Comparison of ENCODE assay signal across 9 cellular contexts in the genomic region with DNA sequence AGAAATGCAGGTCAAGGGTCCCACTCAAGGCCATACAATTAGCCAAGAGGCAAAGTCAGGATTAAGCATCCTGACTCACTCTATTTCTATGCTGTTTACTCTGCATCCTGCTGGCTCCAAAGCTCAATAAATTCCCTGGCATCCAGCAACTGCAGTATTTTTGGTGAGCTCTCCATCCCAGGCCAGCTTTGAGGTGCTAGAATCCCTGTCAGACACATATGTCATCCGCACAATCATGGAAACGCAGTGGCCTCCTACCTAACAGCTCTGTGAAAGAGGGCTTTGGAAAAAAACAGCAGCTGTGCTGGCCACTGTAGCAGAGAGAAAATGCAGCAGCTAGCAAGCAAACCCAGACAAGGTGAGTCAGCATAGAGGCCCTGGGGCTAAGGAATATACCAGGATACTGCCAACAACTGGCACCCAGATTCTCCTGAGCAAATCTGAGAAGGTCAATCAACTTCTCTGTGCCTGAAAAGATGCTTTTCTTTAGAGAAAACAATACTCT. TPM values are rescaled to one million over a fixed set of nuclear protein-coding genes. Genes with fewer than 3 reads are reported as not detected.
A peak's percentile ranks its signal among the peaks of the same experiment; 100 is the strongest.
DNase-seq lines count a peak whose midpoint lies in the region; ATAC-seq and TF ChIP-seq lines count a peak whose summit lies in the region.
"Had no signal": no experiment of that assay in that cellular context is flagged by ENCODE, and none has a peak within 500 bp of the region (broad histone marks: within the 10 kb centered on the region; RNA-seq: fewer than 3 reads in every experiment).

No MANE protein-coding gene starts in this region.

- H3K27me3 ChIP-seq in BJ (ENCODE audit: control insufficient read depth, insufficient read depth, low read length) = no peaks in the 10 kb centered on the region

- no peak overlapping the region for H3K27ac ChIP-seq in coronary artery

- peaks cover 0 to 2% of the 10 kb centered on the region in 2 donors for H3K9me3 Mint-ChIP-seq in stimulated activated naive B cell treated with anti-CD40 and anti-IgM and Interleukin-4, amounts not matched to agents 10 μg/mL and 1 μg/mL and 100 μg/mL, for 72 hours

- no peak overlapping the region for H3K4me3 ChIP-seq in BJ (ENCODE audit: low read depth, low read length)
- H3K4me3 ChIP-seq in astrocyte of the spinal cord (ENCODE audit: low read depth, low read length) = no peak overlapping the region
- H3K4me3 ChIP-seq in coronary artery = no peak overlapping the region

- no peaks in the 10 kb centered on the region for H3K36me3 ChIP-seq in BJ (ENCODE audit: control insufficient read depth, insufficient read depth, low read length)

- POLR2A ChIA-PET in BJ (lab: Charles Lee) = interaction anchor here (0.5 to 0.7 kb wide), 2 partner anchors 16 to 112 kb away, joined by 4 read pairs; no protein-coding TSS in a partner anchor

- CTCF ChIA-PET in BJ (lab: Yijun Ruan, JAX) = interaction anchor here (1.2 to 8.3 kb wide), 11 partner anchors 9 to 341 kb away, joined by 3 to 208 read pairs (median 13); a partner anchor contains a TSS

- TF ChIP-seq CTCF in BJ (IDR thresholded peaks at IDR 0.05; ENCODE audit: insufficient read depth, low read depth, low read length) (no peak), astrocyte of the spinal cord (IDR thresholded peaks at IDR 0.05; ENCODE audit: low read depth, low read length) (no peak), coronary artery (IDR thresholded peaks at IDR 0.05) (no peak)

- in situ Hi-C loops in astrocyte of the spinal cord (cut with HindIII; ENCODE audit: low sequenced_read_pairs) = loop anchor here (25.0 kb wide), 1 partner anchor 106 kb away; no protein-coding TSS in a partner anchor

- peak; percentile 62 for DNase-seq in BJ (ENCODE audit: low read depth)
- peak; percentile 86 for DNase-seq in HT1080 (ENCODE audit: low read depth)
- peak; percentile 84 for DNase-seq in astrocyte of the spinal cord (ENCODE audit: low read depth, low spot score)
- DNase-seq in iris pigment epithelial cell (ENCODE audit: low read depth) = peak; percentile 65
- no peak for DNase-seq in stimulated activated naive B cell treated with anti-CD40 and anti-IgM and Interleukin-4, amounts not matched to agents 10 μg/mL and 1 μg/mL and 100 μg/mL, for 72 hours
- DNase-seq in activated CD8-positive, alpha-beta memory T cell treated with anti-CD3 and anti-CD28 coated beads for 24 hours = no peak
- no peak for DNase-seq in coronary artery (ENCODE audit: low spot score)
- DNase-seq: stimulated activated CD4-positive, alpha-beta T cell treated with anti-CD3 and anti-CD28 coated beads, Interleukin-2, amount 100 ng/mL, for 48 hours had no signal

- ATAC-seq in stimulated activated naive B cell treated with anti-CD40 and anti-IgM and Interleukin-4, amounts not matched to agents 10 μg/mL and 1 μg/mL and 100 μg/mL, for 72 hours (replicated peaks) = no peak
- no peak for ATAC-seq in HG03045 (IDR thresholded peaks at IDR 0.05; ENCODE audit: unreplicated experiment)

- peaks cover 7 to 30% of the 10 kb centered on the region in 2 donors for H3K27me3 Mint-ChIP-seq in stimulated activated naive B cell treated with anti-CD40 and anti-IgM and Interleukin-4, amounts not matched to agents 10 μg/mL and 1 μg/mL and 100 μg/mL, for 72 hours

- no peaks in the 10 kb centered on the region for H3K36me3 Mint-ChIP-seq in stimulated activated naive B cell treated with anti-CD40 and anti-IgM and Interleukin-4, amounts not matched to agents 10 μg/mL and 1 μg/mL and 100 μg/mL, for 72 hours

- H3K4me3 Mint-ChIP-seq in stimulated activated naive B cell treated with anti-CD40 and anti-IgM and Interleukin-4, amounts not matched to agents 10 μg/mL and 1 μg/mL and 100 μg/mL, for 72 hours = no peak overlapping the region

- no peaks in the 10 kb centered on the region for H3K4me1 Mint-ChIP-seq in stimulated activated naive B cell treated with anti-CD40 and anti-IgM and Interleukin-4, amounts not matched to agents 10 μg/mL and 1 μg/mL and 100 μg/mL, for 72 hours

- H3K27ac Mint-ChIP-seq in stimulated activated naive B cell treated with anti-CD40 and anti-IgM and Interleukin-4, amounts not matched to agents 10 μg/mL and 1 μg/mL and 100 μg/mL, for 72 hours = no peak overlapping the region

RNA-seq across cellular contexts. Expression of a gene that starts 58.4 kb away (rescaled TPM):
- polyA plus RNA-seq in BJ (2011; rRNA removed) = 0.70 and 1.1 TPM in 2 replicates
- 0.41 and 0.62 TPM in 2 replicates for polyA minus RNA-seq in BJ (2011; rRNA and poly(A)+ RNA removed)
- 4.3 and 7.4 TPM in 2 replicates for total RNA-seq in HT1080 (2014; rRNA removed; shearing (Covaris generic))
- polyA plus RNA-seq in HT1080 (2015; cell fraction: cytosol; rRNA removed) = 4.6 and 4.7 TPM in 2 replicates
- polyA plus RNA-seq in HT1080 (2015; cell fraction: nucleus; rRNA removed) = 3.6 and 3.8 TPM in 2 replicates

Comparison
In these comparisons a context has a peak if more than half of its experiments do, and no peak if none do; other contexts are left out.
1. DNase-seq: peak in BJ (single experiment), HT1080 (single experiment), astrocyte of the spinal cord (single experiment) and iris pigment epithelial cell (single experiment); none in stimulated activated naive B cell treated with anti-CD40 and anti-IgM and Interleukin-4, amounts not matched to agents 10 μg/mL and 1 μg/mL and 100 μg/mL, for 72 hours (single experiment), activated CD8-positive, alpha-beta memory T cell treated with anti-CD3 and anti-CD28 coated beads for 24 hours (single experiment) and coronary artery (single experiment).